ENCODE assay signal across 36 cellular contexts in genomic region chr15:56552668-56553067, GRCh38.
"Had no signal": no experiment of that assay in that cellular context is flagged by ENCODE, and none has a peak within 500 bp of the region (broad histone marks: within the 10 kb centered on the region; RNA-seq: fewer than 3 reads in every experiment).

No MANE protein-coding gene starts in this region.

- H3K27ac Mint-ChIP-seq: activated CD4-positive, alpha-beta memory T cell treated with anti-CD3 and anti-CD28 coated beads for 36 hours; activated CD4-positive, alpha-beta T cell treated with anti-CD3 and anti-CD28 coated beads for 36 hours; activated CD4-positive, alpha-beta T cell treated with anti-CD3 and anti-CD28 coated beads, Interleukin-2, amount 10 ng/mL, durations not matched to agents 24 days and 14 days; activated CD8-positive, alpha-beta memory T cell treated with anti-CD3 and anti-CD28 coated beads, Interleukin-2, amount 10 ng/mL, durations not matched to agents 7 days and 5 days; activated CD8-positive, alpha-beta T cell treated with anti-CD3 and anti-CD28 coated beads, Interleukin-2, amount 10 ng/mL, durations not matched to agents 7 days and 5 days; activated naive CD4-positive, alpha-beta T cell treated with anti-CD3 and anti-CD28 coated beads, Interleukin-2, amount 10 ng/mL, durations not matched to agents 7 days and 5 days; activated naive CD4-positive, alpha-beta T cell treated with anti-CD3 and anti-CD28 coated beads, Interleukin-2, amount 50 U/mL, for 72 hours; activated naive CD8-positive, alpha-beta T cell treated with anti-CD3 and anti-CD28 coated beads, Interleukin-2, amount 10 ng/mL, durations not matched to agents 7 days and 5 days; activated T-cell treated with anti-CD3 and anti-CD28 coated beads, Interleukin-2, amount 50 U/mL, for 24 hours; activated T-cell treated with anti-CD3 and anti-CD28 coated beads, Interleukin-2, amount 50 U/mL, for 72 hours; brain; effector memory CD8-positive, alpha-beta T cell; T-helper 17 cell; T-helper 2 cell treated with Interferon-gamma antibody and Interleukin-4, amounts not matched to agents 5 μg/mL and 100 μg/mL, for 36 hours had no signal

- H3K4me1 ChIP-seq: adrenal gland, breast epithelium, esophagus muscularis mucosa, gastrocnemius medialis, heart left ventricle had no signal

- H3K4me3 ChIP-seq: adrenal gland, breast epithelium, cardiac muscle cell, coronary artery, esophagus muscularis mucosa, gastrocnemius medialis, heart left ventricle had no signal

- H3K4me1 Mint-ChIP-seq: activated CD4-positive, alpha-beta T cell treated with anti-CD3 and anti-CD28 coated beads for 36 hours; activated CD4-positive, alpha-beta T cell treated with anti-CD3 and anti-CD28 coated beads, Interleukin-2, amount 10 ng/mL, durations not matched to agents 24 days and 14 days; activated CD8-positive, alpha-beta memory T cell treated with anti-CD3 and anti-CD28 coated beads, Interleukin-2, amount 10 ng/mL, durations not matched to agents 7 days and 5 days; activated naive CD4-positive, alpha-beta T cell treated with anti-CD3 and anti-CD28 coated beads, Interleukin-2, amount 10 ng/mL, durations not matched to agents 7 days and 5 days; activated naive CD8-positive, alpha-beta T cell treated with anti-CD3 and anti-CD28 coated beads, Interleukin-2, amount 10 ng/mL, durations not matched to agents 7 days and 5 days; brain; central memory CD8-positive, alpha-beta T cell; T-helper 17 cell had no signal

- H3K36me3 ChIP-seq: adrenal gland, breast epithelium, cardiac muscle cell, esophagus muscularis mucosa, gastrocnemius medialis, heart left ventricle had no signal

- ATAC-seq: activated CD4-positive, alpha-beta T cell treated with anti-CD3 and anti-CD28 coated beads for 36 hours; activated CD8-positive, alpha-beta memory T cell treated with anti-CD3 and anti-CD28 coated beads, Interleukin-2, amount 10 ng/mL, durations not matched to agents 7 days and 5 days; activated CD8-positive, alpha-beta T cell treated with anti-CD3 and anti-CD28 coated beads, Interleukin-2, amount 10 ng/mL, durations not matched to agents 7 days and 5 days; activated naive CD4-positive, alpha-beta T cell treated with anti-CD3 and anti-CD28 coated beads, Interleukin-2, amount 50 U/mL, for 72 hours; activated T-cell treated with anti-CD3 and anti-CD28 coated beads, Interleukin-2, amount 50 U/mL, for 72 hours; effector memory CD8-positive, alpha-beta T cell; gastrocnemius medialis; heart left ventricle; T-helper 17 cell had no signal

- DNase-seq: activated CD4-positive, alpha-beta memory T cell treated with anti-CD3 and anti-CD28 coated beads for 36 hours; activated CD4-positive, alpha-beta T cell treated with anti-CD3 and anti-CD28 coated beads for 36 hours; activated CD4-positive, alpha-beta T cell treated with anti-CD3 and anti-CD28 coated beads, Interleukin-2, amount 10 ng/mL, durations not matched to agents 24 days and 14 days; activated CD4-positive, CD25-positive, alpha-beta regulatory T cell; activated CD4-positive, CD25-positive, alpha-beta regulatory T cell treated with anti-CD3 and anti-CD28 coated beads, Interleukin-2, amount 50 U/mL, for 72 hours; activated CD8-positive, alpha-beta memory T cell treated with anti-CD3 and anti-CD28 coated beads, Interleukin-2, amount 10 ng/mL, durations not matched to agents 7 days and 5 days; activated CD8-positive, alpha-beta memory T cell treated with anti-CD3 and anti-CD28 coated beads, Interleukin-2, amount 50 U/mL, for 4 hours; activated CD8-positive, alpha-beta T cell treated with anti-CD3 and anti-CD28 coated beads, Interleukin-2, amount 10 ng/mL, durations not matched to agents 7 days and 5 days; activated gamma-delta T cell; activated naive CD4-positive, alpha-beta T cell; activated naive CD4-positive, alpha-beta T cell treated with anti-CD3 and anti-CD28 coated beads, Interleukin-2, amount 10 ng/mL, durations not matched to agents 7 days and 5 days; activated naive CD8-positive, alpha-beta T cell treated with anti-CD3 and anti-CD28 coated beads, Interleukin-2, amount 10 ng/mL, durations not matched to agents 7 days and 5 days; activated T-cell treated with anti-CD3 and anti-CD28 coated beads, Interleukin-2, amount 50 U/mL, for 24 hours; activated T-cell treated with anti-CD3 and anti-CD28 coated beads, Interleukin-2, amount 50 U/mL, for 72 hours; adrenal gland; amygdala; aorta; dermis blood vessel endothelial cell; effector CD4-positive, alpha-beta T cell; effector memory CD8-positive, alpha-beta T cell; erythroblast; gastrocnemius medialis; glutamatergic neuron; heart left ventricle; hypothalamus; T-helper 1 cell; T-helper 17 cell; T1000 had no signal

- H3K9me3 ChIP-seq: adrenal gland, gastrocnemius medialis had no signal

- H3K4me3 Mint-ChIP-seq: activated CD4-positive, alpha-beta memory T cell treated with anti-CD3 and anti-CD28 coated beads for 36 hours; activated CD4-positive, alpha-beta T cell treated with anti-CD3 and anti-CD28 coated beads for 36 hours; activated CD4-positive, alpha-beta T cell treated with anti-CD3 and anti-CD28 coated beads, Interleukin-2, amount 10 ng/mL, durations not matched to agents 24 days and 14 days; activated CD8-positive, alpha-beta memory T cell treated with anti-CD3 and anti-CD28 coated beads, Interleukin-2, amount 10 ng/mL, durations not matched to agents 7 days and 5 days; activated CD8-positive, alpha-beta T cell treated with anti-CD3 and anti-CD28 coated beads, Interleukin-2, amount 10 ng/mL, durations not matched to agents 7 days and 5 days; activated naive CD4-positive, alpha-beta T cell treated with anti-CD3 and anti-CD28 coated beads, Interleukin-2, amount 10 ng/mL, durations not matched to agents 7 days and 5 days; activated naive CD8-positive, alpha-beta T cell treated with anti-CD3 and anti-CD28 coated beads, Interleukin-2, amount 10 ng/mL, durations not matched to agents 7 days and 5 days; activated T-cell treated with anti-CD3 and anti-CD28 coated beads, Interleukin-2, amount 50 U/mL, for 24 hours; activated T-cell treated with anti-CD3 and anti-CD28 coated beads, Interleukin-2, amount 50 U/mL, for 72 hours; brain; central memory CD8-positive, alpha-beta T cell; effector memory CD8-positive, alpha-beta T cell; T-helper 17 cell; T-helper 2 cell treated with Interferon-gamma antibody and Interleukin-4, amounts not matched to agents 5 μg/mL and 100 μg/mL, for 36 hours had no signal

- H3K27me3 Mint-ChIP-seq: activated CD4-positive, alpha-beta T cell treated with anti-CD3 and anti-CD28 coated beads, Interleukin-2, amount 10 ng/mL, durations not matched to agents 24 days and 14 days; activated naive CD4-positive, alpha-beta T cell treated with anti-CD3 and anti-CD28 coated beads, Interleukin-2, amount 10 ng/mL, durations not matched to agents 7 days and 5 days; brain had no signal

- H3K36me3 Mint-ChIP-seq: activated CD8-positive, alpha-beta memory T cell treated with anti-CD3 and anti-CD28 coated beads, Interleukin-2, amount 10 ng/mL, durations not matched to agents 7 days and 5 days; activated naive CD4-positive, alpha-beta T cell treated with anti-CD3 and anti-CD28 coated beads, Interleukin-2, amount 10 ng/mL, durations not matched to agents 7 days and 5 days; activated naive CD8-positive, alpha-beta T cell treated with anti-CD3 and anti-CD28 coated beads, Interleukin-2, amount 10 ng/mL, durations not matched to agents 7 days and 5 days; brain had no signal

- H3K27ac ChIP-seq: adrenal gland, breast epithelium, cardiac muscle cell, coronary artery, esophagus muscularis mucosa, gastrocnemius medialis, heart left ventricle had no signal

- H3K27me3 ChIP-seq: adrenal gland, breast epithelium, cardiac muscle cell, gastrocnemius medialis, heart left ventricle had no signal
